ENCODE assay signal across 1 cellular context in the genomic region with DNA sequence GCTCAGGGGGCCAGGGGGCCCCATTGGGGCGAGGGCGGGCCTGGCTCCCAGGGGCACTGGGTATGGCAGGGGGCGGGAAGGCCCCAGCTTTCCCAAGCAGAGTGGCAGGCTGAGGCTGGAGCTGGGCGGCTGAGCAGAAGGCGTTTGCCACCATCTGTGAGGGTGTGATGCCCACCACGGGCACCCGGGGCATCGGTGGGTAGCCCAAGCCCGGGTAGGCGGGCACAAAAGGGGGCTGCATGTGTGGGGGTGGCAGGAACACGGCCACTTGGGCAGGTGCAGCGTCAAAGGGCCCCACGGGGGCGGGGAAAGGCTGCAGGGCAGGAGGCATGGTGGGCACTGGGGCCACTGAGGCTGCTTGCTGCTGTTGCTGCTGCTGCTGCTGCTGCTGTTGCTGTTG.
A peak's percentile ranks its signal among the peaks of the same experiment; 100 is the strongest.
TF ChIP-seq lines count a peak whose summit lies in the region.

No MANE protein-coding gene starts in this region.

TF ChIP-seq in K562, 482 proteins besides CTCF, POLR2A, EP300 and RAD21:
- TF ChIP-seq ARID1B (IDR thresholded peaks at IDR 0.05) = no peak
- peak; percentile 49 for TF ChIP-seq PCBP1 (IDR thresholded peaks at IDR 0.05; ENCODE audit: low read depth, low read length, poor library complexity, severe bottlenecking)
- peak; percentile 87 for TF ChIP-seq HNRNPL (IDR thresholded peaks at IDR 0.05; ENCODE audit: low read depth, low read length)
- no peak for TF ChIP-seq COPS2 (conservative IDR thresholded peaks at IDR 0.05)
TF ChIP-seq in K562: peak in this region for 2.
